29 cellular contexts compared by ENCODE assay signal in genomic region chr7:104299323-104299722, GRCh38. TPM values are rescaled to one million over a fixed set of nuclear protein-coding genes. Genes with fewer than 3 reads are reported as not detected.
"Had no signal": no experiment of that assay in that cellular context is flagged by ENCODE, and none has a peak within 500 bp of the region (broad histone marks: within the 10 kb centered on the region; RNA-seq: fewer than 3 reads in every experiment).

No MANE protein-coding gene starts in this region.

- DNase-seq: activated CD4-positive, alpha-beta memory T cell treated with anti-CD3 and anti-CD28 coated beads for 36 hours; activated CD4-positive, alpha-beta T cell treated with anti-CD3 and anti-CD28 coated beads, Interleukin-2, amount 10 ng/mL, durations not matched to agents 7 days and 5 days; activated CD4-positive, CD25-positive, alpha-beta regulatory T cell; activated CD8-positive, alpha-beta memory T cell treated with anti-CD3 and anti-CD28 coated beads for 24 hours; activated gamma-delta T cell; activated naive CD4-positive, alpha-beta T cell treated with anti-CD3 and anti-CD28 coated beads for 36 hours; activated T-cell treated with anti-CD3 and anti-CD28 coated beads, Interleukin-2, amount 50 U/mL, for 4 hours; amygdala; KG1; NCI-H1092; NCI-H1417; NCI-H1930; NCI-H2171; NCI-H2227 treated with DMSO at 0.1 percent for 48 hours; NCI-H446 treated with DMSO at 0.1 percent for 48 hours; NCI-H526 treated with DMSO at 0.1 percent for 48 hours; Peyer's patch; Right ventricle myocardium superior; SJCRH30; T-helper 9 cell had no signal

- H3K27ac ChIP-seq: Peyer's patch, RWPE1, SJCRH30 had no signal

- ATAC-seq: activated T-cell treated with anti-CD3 and anti-CD28 coated beads, Interleukin-2, amount 50 U/mL, for 4 hours; activated T-helper 17 cell treated with anti-CD3 and anti-CD28 coated beads, Interleukin-2, amount 50 U/mL, for 72 hours; SK-N-SH treated with all-trans-retinoic acid at 6 μM for 48 hours had no signal

- H3K36me3 ChIP-seq: Peyer's patch, SJCRH30 had no signal

- H3K27me3 Mint-ChIP-seq: activated CD4-positive, alpha-beta T cell treated with anti-CD3 and anti-CD28 coated beads, Interleukin-2, amount 10 ng/mL, durations not matched to agents 7 days and 5 days had no signal

- H3K9me3 ChIP-seq: Peyer's patch, SJCRH30 had no signal

- H3K4me3 ChIP-seq: Peyer's patch, SJCRH30 had no signal

- H3K4me1 ChIP-seq: Peyer's patch, SJCRH30 had no signal

- H3K9me3 Mint-ChIP-seq: activated CD4-positive, alpha-beta T cell treated with anti-CD3 and anti-CD28 coated beads, Interleukin-2, amount 10 ng/mL, durations not matched to agents 7 days and 5 days; activated naive CD4-positive, alpha-beta T cell treated with anti-CD3 and anti-CD28 coated beads for 36 hours; T-helper 1 cell treated with Interleukin-12 subunit alpha and Interleukin-12 subunit beta and Interleukin-4 antibody, amounts not matched to agents 30 μg/mL and 1 μg/mL, for 36 hours had no signal

- H3K4me3 Mint-ChIP-seq: activated CD4-positive, alpha-beta memory T cell treated with anti-CD3 and anti-CD28 coated beads for 36 hours; activated CD4-positive, alpha-beta T cell treated with anti-CD3 and anti-CD28 coated beads, Interleukin-2, amount 10 ng/mL, durations not matched to agents 7 days and 5 days; activated naive CD4-positive, alpha-beta T cell treated with anti-CD3 and anti-CD28 coated beads for 36 hours; activated naive CD8-positive, alpha-beta T cell; activated T-cell treated with anti-CD3 and anti-CD28 coated beads, Interleukin-2, amount 50 U/mL, for 4 hours; activated T-helper 17 cell treated with anti-CD3 and anti-CD28 coated beads, Interleukin-2, amount 50 U/mL, for 72 hours; brain; central memory CD8-positive, alpha-beta T cell; T-helper 1 cell treated with Interleukin-12 subunit alpha and Interleukin-12 subunit beta and Interleukin-4 antibody, amounts not matched to agents 30 μg/mL and 1 μg/mL, for 36 hours had no signal

- H3K4me1 Mint-ChIP-seq: activated CD4-positive, alpha-beta T cell treated with anti-CD3 and anti-CD28 coated beads, Interleukin-2, amount 10 ng/mL, durations not matched to agents 7 days and 5 days; activated T-helper 17 cell treated with anti-CD3 and anti-CD28 coated beads, Interleukin-2, amount 50 U/mL, for 72 hours; brain; central memory CD8-positive, alpha-beta T cell had no signal

- H3K27me3 ChIP-seq: Peyer's patch, SJCRH30 had no signal

- H3K27ac Mint-ChIP-seq: activated CD4-positive, alpha-beta memory T cell treated with anti-CD3 and anti-CD28 coated beads for 36 hours; activated CD4-positive, alpha-beta T cell treated with anti-CD3 and anti-CD28 coated beads, Interleukin-2, amount 10 ng/mL, durations not matched to agents 7 days and 5 days; activated naive CD4-positive, alpha-beta T cell treated with anti-CD3 and anti-CD28 coated beads for 36 hours; activated naive CD8-positive, alpha-beta T cell; activated T-helper 17 cell treated with anti-CD3 and anti-CD28 coated beads, Interleukin-2, amount 50 U/mL, for 72 hours; brain; T-helper 1 cell treated with Interleukin-12 subunit alpha and Interleukin-12 subunit beta and Interleukin-4 antibody, amounts not matched to agents 30 μg/mL and 1 μg/mL, for 36 hours had no signal

- H3K36me3 Mint-ChIP-seq: activated CD4-positive, alpha-beta memory T cell treated with anti-CD3 and anti-CD28 coated beads for 36 hours; activated naive CD8-positive, alpha-beta T cell; brain had no signal

RNA-seq across cellular contexts. Expression of gene LHFPL3, which starts 29.1 kb away (rescaled TPM):
- total RNA-seq: activated CD4-positive, alpha-beta memory T cell treated with anti-CD3 and anti-CD28 coated beads for 36 hours; activated CD4-positive, alpha-beta T cell treated with anti-CD3 and anti-CD28 coated beads, Interleukin-2, amount 10 ng/mL, durations not matched to agents 7 days and 5 days; activated naive CD4-positive, alpha-beta T cell treated with anti-CD3 and anti-CD28 coated beads for 36 hours; activated T-cell treated with anti-CD3 and anti-CD28 coated beads, Interleukin-2, amount 50 U/mL, for 4 hours; activated T-helper 17 cell treated with anti-CD3 and anti-CD28 coated beads, Interleukin-2, amount 50 U/mL, for 72 hours; astrocyte; MCF 10A; Peyer's patch; Right ventricle myocardium superior had no signal
